Comparison of ENCODE assay signal across 8 cellular contexts in the genomic region with DNA sequence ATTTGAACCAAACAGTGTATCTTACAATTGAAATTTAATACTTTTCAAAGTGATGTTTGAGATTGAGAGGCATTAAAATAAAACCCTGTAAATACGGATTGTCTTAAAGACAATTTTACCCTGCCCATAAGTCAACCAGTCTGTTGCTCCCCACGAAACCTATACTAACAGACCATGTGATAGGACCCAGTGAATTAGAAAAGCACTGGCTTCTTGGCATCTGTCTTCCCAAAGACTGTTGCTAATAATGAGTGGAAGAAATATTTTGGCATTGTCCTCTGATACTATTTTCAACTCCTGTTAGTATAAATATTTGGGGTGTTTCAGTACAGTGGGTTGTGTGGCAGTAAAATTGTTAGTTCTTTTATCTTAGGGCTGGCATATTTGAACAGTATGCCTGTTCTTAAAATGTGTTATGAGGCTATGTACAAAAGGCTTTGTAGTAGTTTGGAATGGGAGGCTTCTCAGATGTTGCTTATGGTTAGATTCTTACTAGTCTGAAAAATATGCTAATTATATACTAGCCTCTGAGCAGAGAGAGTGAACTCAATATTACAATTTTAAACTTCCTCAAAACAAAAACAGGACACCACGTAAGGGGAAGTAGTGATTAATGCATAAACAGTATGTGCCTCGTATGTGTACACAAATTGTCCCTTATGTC.
DNase-seq lines count a peak whose midpoint lies in the region; ATAC-seq and TF ChIP-seq lines count a peak whose summit lies in the region.

No MANE protein-coding gene starts in this region.

- TF ChIP-seq CTCF in fibroblast of lung (conservative IDR thresholded peaks at IDR 0.05 in 1 of 2, IDR thresholded peaks at IDR 0.05 in 1 of 2; ENCODE audit: low read depth in 1 of 2, low read length in 2 of 2), result no peak

- H2AFZ ChIP-seq in fibroblast of lung (ENCODE audit: low read length), result no peak overlapping the region

- H3K9ac ChIP-seq in fibroblast of lung (ENCODE audit: insufficient read depth, low read length), result no peak overlapping the region

- H3K79me2 ChIP-seq in fibroblast of lung (ENCODE audit: control insufficient read depth, insufficient read depth, low read length), result peaks cover 29% of the 10 kb centered on the region

- peaks cover 16% of the 10 kb centered on the region for H3K4me1 ChIP-seq in fibroblast of lung (ENCODE audit: control insufficient read depth, extremely low read depth, insufficient read depth, low read length)
- H3K4me1 ChIP-seq in HAP-1, result peaks cover 34% of the 10 kb centered on the region

- H3K27ac ChIP-seq in fibroblast of lung (ENCODE audit: insufficient read depth, low read length), result peak overlapping the region; percentile 65

- H3K9me3 ChIP-seq in fibroblast of lung (ENCODE audit: control insufficient read depth, insufficient read depth, low read depth, low read length) (no peaks in the 10 kb centered on the region), HAP-1 (no peaks in the 10 kb centered on the region)

- H4K20me1 ChIP-seq in fibroblast of lung (ENCODE audit: control insufficient read depth, extremely low read depth, insufficient read depth, low read length), result no peaks in the 10 kb centered on the region

- no peaks in the 10 kb centered on the region for H3K36me3 ChIP-seq in fibroblast of lung (ENCODE audit: control insufficient read depth, insufficient read depth, low read length)
- no peaks in the 10 kb centered on the region for H3K36me3 ChIP-seq in HAP-1 (replicated peaks)

- DNase-seq in AG08395 (ENCODE audit: low spot score) (peak; percentile 44), fibroblast of lung (ENCODE audit: low read depth in 2 of 2) (peak; percentile 24 to 69), hepatic stellate cell (ENCODE audit: low spot score) (no peak), NCI-H2081 treated with DMSO at 0.1 percent for 48 hours (lab: John Stamatoyannopoulos, UW) (no peak), HAP-1 (ENCODE audit: low spot score in 2 of 2) (no peak)
- no peak for DNase-seq in activated CD4-positive, alpha-beta T cell treated with anti-CD3 and anti-CD28 coated beads, Interleukin-2, amount 50 U/mL, for 4 hours

- in situ Hi-C loops in HAP-1 (cut with MboI; ENCODE audit: low sequenced_read_pairs), result no loop called here

- ATAC-seq in GM19351 (IDR thresholded peaks at IDR 0.05; ENCODE audit: unreplicated experiment), result peak; percentile 58
- ATAC-seq in HG03432 (IDR thresholded peaks at IDR 0.05; ENCODE audit: unreplicated experiment), result peak; percentile 69

- H3K27me3 ChIP-seq in fibroblast of lung (ENCODE audit: control insufficient read depth, insufficient read depth, low read length) (no peaks in the 10 kb centered on the region), HAP-1 (ENCODE audit: low read depth) (no peaks in the 10 kb centered on the region)

- peak overlapping the region; percentile 38 for H3K4me2 ChIP-seq in fibroblast of lung (ENCODE audit: extremely low read depth, insufficient read depth, low read length)

- H3K4me3 ChIP-seq in fibroblast of lung (replicated peaks in 1 of 4; ENCODE audit: control extremely low read depth in 1 of 4, insufficient read depth in 1 of 4, low read depth in 3 of 4, low read length in 4 of 4), result no peak overlapping the region
- no peak overlapping the region for H3K4me3 ChIP-seq in HAP-1

Comparison
In these comparisons a context has a peak if more than half of its experiments do, and no peak if none do; other contexts are left out.
1. DNase-seq: peak in AG08395 (single experiment) and fibroblast of lung (2 of 2); none in hepatic stellate cell (single experiment), activated CD4-positive, alpha-beta T cell treated with anti-CD3 and anti-CD28 coated beads, Interleukin-2, amount 50 U/mL, for 4 hours (0 of 2), NCI-H2081 treated with DMSO at 0.1 percent for 48 hours (single experiment) and HAP-1 (0 of 2).